ENCODE assay signal across 24 cellular contexts in the genomic region with DNA sequence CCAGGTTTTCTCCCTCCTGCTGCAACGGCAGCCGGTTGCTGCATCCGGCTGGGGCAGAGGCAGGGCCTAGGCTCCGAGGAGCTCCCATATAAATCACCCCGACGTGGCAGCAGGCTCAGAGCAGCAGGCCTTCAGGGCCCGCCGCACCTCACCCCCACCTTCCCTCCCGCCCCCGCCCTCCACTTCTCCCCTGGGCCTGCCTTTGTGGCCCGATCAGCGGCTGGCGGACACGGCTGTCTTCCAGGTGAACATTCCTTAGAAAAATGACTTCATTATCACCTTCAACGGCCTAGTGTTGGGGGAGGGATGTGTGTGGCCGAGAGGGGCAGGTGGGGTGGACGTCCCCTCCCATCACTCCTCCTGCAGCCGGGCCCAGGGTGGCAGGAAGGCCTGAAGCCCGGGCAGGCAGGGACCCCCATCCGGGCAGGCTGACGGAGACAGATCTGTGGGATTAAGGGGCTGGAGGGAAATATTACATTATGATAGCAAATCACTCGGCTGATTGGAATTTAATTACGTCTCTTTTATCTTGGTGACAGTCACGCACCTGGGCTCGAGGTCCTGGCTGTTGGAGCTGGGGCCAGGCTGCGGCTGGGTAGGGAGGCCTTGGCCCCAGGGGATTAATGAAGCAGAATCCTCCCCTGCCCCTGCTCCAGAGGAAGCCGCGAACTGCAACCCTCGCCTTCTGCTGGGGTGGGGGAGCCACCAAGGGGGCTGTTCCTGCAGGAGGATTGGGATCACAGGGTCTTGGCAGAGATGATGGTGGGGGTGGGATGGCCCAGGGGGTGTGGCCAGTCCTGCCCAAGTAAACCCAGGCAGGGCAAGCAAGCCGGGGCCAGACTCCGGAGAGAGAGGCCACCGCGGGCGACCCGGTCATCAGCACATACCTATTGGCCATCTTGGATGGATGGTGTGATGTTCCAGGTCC. TPM values are rescaled to one million over a fixed set of nuclear protein-coding genes. Genes with fewer than 3 reads are reported as not detected.
A peak's percentile ranks its signal among the peaks of the same experiment; 100 is the strongest.
DNase-seq lines count a peak whose midpoint lies in the region; ATAC-seq and TF ChIP-seq lines count a peak whose summit lies in the region.
"Had no signal": no experiment of that assay in that cellular context is flagged by ENCODE, and none has a peak within 500 bp of the region (broad histone marks: within the 10 kb centered on the region; RNA-seq: fewer than 3 reads in every experiment).

No MANE protein-coding gene starts in this region.

- H3K79me2 ChIP-seq in neural progenitor cell (ENCODE audit: low read depth), result no peaks in the 10 kb centered on the region
- H3K79me2 ChIP-seq: hepatocyte had no signal

- H3K9ac ChIP-seq in neural progenitor cell, result no peak overlapping the region

- H3F3A ChIP-seq in neural progenitor cell (ENCODE audit: low read depth), result no peaks in the 10 kb centered on the region

- no peaks in the 10 kb centered on the region for H3K9me3 ChIP-seq in heart left ventricle
- no peaks in the 10 kb centered on the region for H3K9me3 ChIP-seq in neural progenitor cell (ENCODE audit: low read depth)
- no peaks in the 10 kb centered on the region for H3K9me3 ChIP-seq in CD8-positive, alpha-beta memory T cell (ENCODE audit: low read length)
- H3K9me3 ChIP-seq: A549, neutrophil, SJSA1, tibial nerve had no signal

- peaks cover 13% of the 10 kb centered on the region for H3K4me1 Mint-ChIP-seq in neural progenitor cell
- no peaks in the 10 kb centered on the region for H3K4me1 Mint-ChIP-seq in CD8-positive, alpha-beta memory T cell
- H3K4me1 Mint-ChIP-seq: CD4-positive, CD25-positive, alpha-beta regulatory T cell had no signal

- ATAC-seq in heart left ventricle (no peak), HG02852 (IDR thresholded peaks at IDR 0.05; ENCODE audit: unreplicated experiment) (no peak)
- ATAC-seq: effector memory CD8-positive, alpha-beta T cell had no signal

- CTCF ChIA-PET in CD8-positive, alpha-beta memory T cell (lab: Charles Lee), result no interaction called here

- H3K27me3 ChIP-seq in heart left ventricle (peaks cover 0 to 3% (median 0%) of the 10 kb centered on the region in 9 donors), neural progenitor cell (no peaks in the 10 kb centered on the region)
- H3K27me3 ChIP-seq in CD8-positive, alpha-beta memory T cell (ENCODE audit: insufficient read depth, low read length, poor library complexity, severe bottlenecking), result no peaks in the 10 kb centered on the region
- H3K27me3 ChIP-seq: hepatocyte, tibial nerve had no signal

- H3K27ac ChIP-seq in heart left ventricle (no peak overlapping the region), neural progenitor cell (no peak overlapping the region)
- no peak overlapping the region for H3K27ac ChIP-seq in CD8-positive, alpha-beta memory T cell (ENCODE audit: low read depth, low read length)
- H3K27ac ChIP-seq: A549, hepatocyte, neutrophil, SJSA1, tibial nerve had no signal

- H3K4me3 ChIP-seq in heart left ventricle, result no peak overlapping the region
- H3K4me3 ChIP-seq in neural progenitor cell, result no peak overlapping the region
- H3K4me3 ChIP-seq in CD8-positive, alpha-beta memory T cell (ENCODE audit: low read length), result no peak overlapping the region
- H3K4me3 ChIP-seq: A549, hepatocyte, SJSA1, tibial nerve had no signal

- H3K36me3 Mint-ChIP-seq in neural progenitor cell, result no peaks in the 10 kb centered on the region
- H3K36me3 Mint-ChIP-seq in CD8-positive, alpha-beta memory T cell, result no peaks in the 10 kb centered on the region
- H3K36me3 Mint-ChIP-seq: CD4-positive, CD25-positive, alpha-beta regulatory T cell had no signal

- WGBS in heart left ventricle, 4 donors, result 74 to 85% (median 78%) methylated on average over 27 to 35 of the region's 35 CpGs

- H3K36me3 ChIP-seq in heart left ventricle (no peaks in the 10 kb centered on the region), neural progenitor cell (no peaks in the 10 kb centered on the region)
- no peaks in the 10 kb centered on the region for H3K36me3 ChIP-seq in CD8-positive, alpha-beta memory T cell (ENCODE audit: insufficient read depth, low read length)
- H3K36me3 ChIP-seq: neutrophil, SJSA1, tibial nerve had no signal

- H3K9me3 Mint-ChIP-seq in neural progenitor cell, result peaks cover 2% of the 10 kb centered on the region
- no peaks in the 10 kb centered on the region for H3K9me3 Mint-ChIP-seq in CD8-positive, alpha-beta memory T cell
- H3K9me3 Mint-ChIP-seq: effector memory CD8-positive, alpha-beta T cell had no signal

- H3K27ac Mint-ChIP-seq in neural progenitor cell, result peak overlapping the region; percentile 72
- H3K27ac Mint-ChIP-seq in CD8-positive, alpha-beta memory T cell, result no peak overlapping the region
- H3K27ac Mint-ChIP-seq: CD4-positive, CD25-positive, alpha-beta regulatory T cell had no signal

- no peak for TF ChIP-seq CTCF in heart left ventricle (IDR thresholded peaks at IDR 0.05)
- no peak for TF ChIP-seq CTCF in neural progenitor cell (IDR thresholded peaks at IDR 0.05)

- no peaks in the 10 kb centered on the region for H4K20me1 ChIP-seq in neural progenitor cell (ENCODE audit: low read depth)

- POLR2A ChIA-PET in CD8-positive, alpha-beta memory T cell (lab: Charles Lee), result no interaction called here

- intact Hi-C loops in heart left ventricle (cut with DNase I), result loop anchor here in 2 of 10 donors (10.0 kb wide), 2 partner anchors 63 to 113 kb away; no protein-coding TSS in a partner anchor

- peak overlapping the region; percentile 18 for H3K4me2 ChIP-seq in neural progenitor cell
- H3K4me2 ChIP-seq: A549, hepatocyte had no signal

- H2AFZ ChIP-seq in neural progenitor cell (replicated peaks), result no peak overlapping the region
- H2AFZ ChIP-seq: hepatocyte had no signal

- H3K4me1 ChIP-seq in heart left ventricle, result peaks cover 0 to 27% (median 11%) of the 10 kb centered on the region in 12 donors
- H3K4me1 ChIP-seq in neural progenitor cell, result peaks cover 9% of the 10 kb centered on the region
- no peaks in the 10 kb centered on the region for H3K4me1 ChIP-seq in CD8-positive, alpha-beta memory T cell (ENCODE audit: insufficient read depth, low read length)
- H3K4me1 ChIP-seq: A549 had no signal

- peaks cover 4% of the 10 kb centered on the region for H3K27me3 Mint-ChIP-seq in neural progenitor cell (ENCODE audit: insufficient read depth, low read depth)
- H3K27me3 Mint-ChIP-seq in CD8-positive, alpha-beta memory T cell, result peaks cover 6 to 22% of the 10 kb centered on the region in 2 donors
- H3K27me3 Mint-ChIP-seq: CD4-positive, CD25-positive, alpha-beta regulatory T cell had no signal

- DNase-seq in NCI-H1417 (lab: John Stamatoyannopoulos, UW) (peak in 2 of 3 experiments; percentile 73 to 81), NCI-H1417 treated with DMSO at 0.1 percent for 48 hours (lab: John Stamatoyannopoulos, UW) (no peak), NCI-H526 treated with DMSO at 0.1 percent for 48 hours (lab: John Stamatoyannopoulos, UW) (peak; percentile 14), heart left ventricle (peak in 3 of 5 donors; percentile 13 to 51 (median 14)), neural progenitor cell (ENCODE audit: low spot score) (peak; percentile 45), CD1c-positive myeloid dendritic cell (ENCODE audit: extremely low spot score) (no peak)
- no peak for DNase-seq in CD8-positive, alpha-beta memory T cell
- DNase-seq: activated CD4-positive, alpha-beta T cell treated with anti-CD3 and anti-CD28 coated beads for 4 hours; activated effector memory CD4-positive, alpha-beta T cell treated with Interleukin-2 at 50 U/mL for 16 hours; amniotic stem cell; CD4-positive, CD25-positive, alpha-beta regulatory T cell; effector memory CD8-positive, alpha-beta T cell; midbrain; NCI-H187; OCI-M1; retina; stimulated activated naive CD4-positive, alpha-beta T cell treated with Interleukin-2 at 50 U/mL for 16 hours; T1000 had no signal

- TF ChIP-seq POLR2A in heart left ventricle (IDR thresholded peaks at IDR 0.05), result no peak

- H3K4me3 Mint-ChIP-seq in neural progenitor cell, result no peak overlapping the region
- H3K4me3 Mint-ChIP-seq in CD8-positive, alpha-beta memory T cell, result no peak overlapping the region
- H3K4me3 Mint-ChIP-seq: CD4-positive, CD25-positive, alpha-beta regulatory T cell; effector memory CD8-positive, alpha-beta T cell had no signal

RNA-seq across cellular contexts. Expression of a gene that starts 38.4 kb away (rescaled TPM):
- total RNA-seq in heart left ventricle, result 10 to 100 TPM; 45.5 to 87.9 (median 52.9) TPM
- polyA plus RNA-seq in heart left ventricle, result 10 to 100 TPM; 54.9 to 55.8 TPM
- total RNA-seq in neural progenitor cell (ENCODE audit: low replicate concordance), result 11.6 and 25.5 TPM in 2 replicates
- total RNA-seq in CD8-positive, alpha-beta memory T cell, result 1 to 10 TPM; 9.9 to 10.0 TPM
- polyA plus RNA-seq in CD8-positive, alpha-beta memory T cell, result 2.1 TPM

Comparison
In these comparisons a context has a peak if more than half of its experiments do, and no peak if none do; other contexts are left out.
1. DNase-seq: peak in NCI-H1417 (2 of 3), NCI-H526 treated with DMSO at 0.1 percent for 48 hours (single experiment), heart left ventricle (3 of 5) and neural progenitor cell (single experiment); none in NCI-H1417 treated with DMSO at 0.1 percent for 48 hours (single experiment), CD8-positive, alpha-beta memory T cell (0 of 5) and CD1c-positive myeloid dendritic cell (single experiment).